Comparison of ENCODE assay signal across 8 cellular contexts in the genomic region with DNA sequence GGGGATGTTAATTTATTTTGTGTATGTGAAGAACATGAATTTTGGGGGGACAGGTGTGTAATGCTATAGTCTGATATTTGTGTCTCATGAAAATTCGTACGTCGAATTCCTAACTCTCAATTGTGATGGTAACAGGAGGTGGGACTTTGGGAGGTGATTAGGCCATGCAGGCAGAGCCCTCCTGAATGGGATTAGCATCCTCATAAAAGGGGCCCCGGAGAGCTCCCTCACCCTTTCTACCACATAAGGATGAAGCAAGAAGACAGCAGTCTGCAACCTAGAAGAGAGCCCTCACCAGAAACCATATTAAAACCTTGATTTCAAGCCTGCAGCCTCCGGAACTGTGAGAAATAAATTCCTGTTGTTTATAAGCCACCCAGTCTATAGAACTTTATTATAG.
"Had no signal": no experiment of that assay in that cellular context is flagged by ENCODE, and none has a peak within 500 bp of the region (broad histone marks: within the 10 kb centered on the region; RNA-seq: fewer than 3 reads in every experiment).

No MANE protein-coding gene starts in this region.

- DNase-seq: GM23248, HFFc6, KBM-7 had no signal

- H3K27ac ChIP-seq: GM23248, HL-60 had no signal

- H3K4me1 ChIP-seq: HAP-1 had no signal

- H3K36me3 Mint-ChIP-seq: IgD-negative memory B cell had no signal

- H2AFZ ChIP-seq: GM23248 had no signal

- H3K27me3 Mint-ChIP-seq: IgD-negative memory B cell had no signal

- H3K9ac ChIP-seq: GM23248 had no signal

- H3K4me1 Mint-ChIP-seq: IgD-negative memory B cell had no signal

- H3K4me3 ChIP-seq: GM23248, HAP-1 had no signal

- H3K9me3 ChIP-seq: HAP-1 had no signal

- H3K27ac Mint-ChIP-seq: HFFc6, IgD-negative memory B cell had no signal

- H3K36me3 ChIP-seq: HAP-1 had no signal

- H3K4me3 Mint-ChIP-seq: HFFc6, IgD-negative memory B cell had no signal

- ATAC-seq: HCT116, HepG2 had no signal
